Comparison of ENCODE assay signal across 11 cellular contexts in the genomic region with DNA sequence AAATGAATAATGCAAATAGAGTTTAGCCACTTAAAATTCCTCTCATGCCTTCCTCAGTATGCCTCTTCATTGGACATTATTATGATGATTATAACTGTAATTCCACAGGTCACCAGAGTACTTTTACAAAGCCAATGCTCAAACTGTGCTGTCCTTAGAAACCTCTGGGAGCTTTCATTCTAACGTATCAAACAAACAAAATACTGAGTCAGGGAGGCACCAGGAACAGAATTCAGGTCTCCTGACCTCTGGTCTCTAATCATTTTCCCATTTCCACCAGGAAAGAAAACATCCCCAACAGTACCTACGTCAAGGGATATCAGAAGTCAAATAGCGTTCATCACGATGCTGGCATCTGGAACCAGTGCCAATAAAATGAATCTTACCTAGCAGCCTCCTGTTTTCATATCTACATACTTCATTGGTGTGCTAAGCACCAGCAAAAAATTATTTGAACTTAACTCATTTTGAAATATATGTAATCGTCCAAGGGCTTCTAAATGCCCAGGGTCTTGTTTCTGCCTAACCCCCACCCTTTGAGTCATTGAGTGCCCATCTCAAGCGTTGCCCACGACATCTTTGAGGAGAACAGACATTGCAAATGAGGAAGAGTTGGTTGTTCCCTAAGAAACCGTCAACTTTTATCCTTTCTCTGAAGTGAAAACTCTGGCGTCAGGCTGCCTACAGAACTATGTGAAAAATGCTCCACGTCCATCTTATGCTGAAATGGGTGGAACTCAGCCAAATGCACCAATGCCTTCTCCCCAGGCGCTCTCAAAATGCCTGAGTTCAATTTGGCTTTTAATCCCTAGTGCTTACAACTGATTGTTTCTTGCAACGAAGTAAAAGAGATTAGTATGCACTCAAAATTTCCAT. TPM values are rescaled to one million over a fixed set of nuclear protein-coding genes. Genes with fewer than 3 reads are reported as not detected.
DNase-seq lines count a peak whose midpoint lies in the region; ATAC-seq and TF ChIP-seq lines count a peak whose summit lies in the region.
"Had no signal": no experiment of that assay in that cellular context is flagged by ENCODE, and none has a peak within 500 bp of the region (broad histone marks: within the 10 kb centered on the region; RNA-seq: fewer than 3 reads in every experiment).

No MANE protein-coding gene starts in this region.

- no peak overlapping the region for H3K4me3 Mint-ChIP-seq in activated CD8-positive, alpha-beta memory T cell treated with anti-CD3 and anti-CD28 coated beads, Interleukin-2, amount 10 ng/mL, durations not matched to agents 7 days and 5 days
- no peak overlapping the region for H3K4me3 Mint-ChIP-seq in glutamatergic neuron (ENCODE audit: unreplicated experiment)
- H3K4me3 Mint-ChIP-seq: activated CD4-positive, alpha-beta memory T cell treated with anti-CD3 and anti-CD28 coated beads, Interleukin-2, amount 10 ng/mL, durations not matched to agents 7 days and 5 days; central memory CD8-positive, alpha-beta T cell had no signal

- H3K27ac Mint-ChIP-seq in activated CD8-positive, alpha-beta memory T cell treated with anti-CD3 and anti-CD28 coated beads, Interleukin-2, amount 10 ng/mL, durations not matched to agents 7 days and 5 days: no peak overlapping the region
- H3K27ac Mint-ChIP-seq in glutamatergic neuron (ENCODE audit: unreplicated experiment): no peak overlapping the region
- H3K27ac Mint-ChIP-seq: activated CD4-positive, alpha-beta memory T cell treated with anti-CD3 and anti-CD28 coated beads, Interleukin-2, amount 10 ng/mL, durations not matched to agents 7 days and 5 days had no signal

- H3K27ac ChIP-seq in HUES64 (ENCODE audit: low read depth, low read length) (peak overlapping the region; percentile 50; the same call in 1 of the 2 replicates), coronary artery (peak overlapping the region; percentile 68 to 90), spleen (peak overlapping the region in 7 of 8 donors; percentile 3 to 63 (median 51))
- H3K27ac ChIP-seq: vagina had no signal

- H3K4me1 ChIP-seq in HUES64 (ENCODE audit: insufficient read depth, low read length) (peaks cover 36% of the 10 kb centered on the region), spleen (peaks cover 4 to 47% (median 11%) of the 10 kb centered on the region in 6 donors)

- WGBS in HUES64: 76% methylated on average over 12 of the region's 12 CpGs
- 81 to 83% (median 83%) methylated on average over 12 of the region's 12 CpGs for WGBS in spleen, 5 donors

- ATAC-seq in activated CD8-positive, alpha-beta memory T cell treated with anti-CD3 and anti-CD28 coated beads, Interleukin-2, amount 10 ng/mL, durations not matched to agents 7 days and 5 days: no peak

- H3K27me3 Mint-ChIP-seq in activated CD8-positive, alpha-beta memory T cell treated with anti-CD3 and anti-CD28 coated beads, Interleukin-2, amount 10 ng/mL, durations not matched to agents 7 days and 5 days: no peaks in the 10 kb centered on the region
- H3K27me3 Mint-ChIP-seq in glutamatergic neuron (ENCODE audit: unreplicated experiment): no peaks in the 10 kb centered on the region
- H3K27me3 Mint-ChIP-seq: activated CD4-positive, alpha-beta memory T cell treated with anti-CD3 and anti-CD28 coated beads, Interleukin-2, amount 10 ng/mL, durations not matched to agents 7 days and 5 days; central memory CD8-positive, alpha-beta T cell had no signal

- H3K9me3 ChIP-seq in HUES64 (ENCODE audit: insufficient read depth, low read depth, low read length) (no peaks in the 10 kb centered on the region), spleen (no peaks in the 10 kb centered on the region)
- H3K9me3 ChIP-seq: vagina had no signal

- no peak overlapping the region; the same call in 1 of the 2 replicates for H3K9ac ChIP-seq in HUES64 (ENCODE audit: low read depth, low read length)

- no peak for TF ChIP-seq POLR2A in spleen (IDR thresholded peaks at IDR 0.05)

- H3K36me3 ChIP-seq in HUES64 (ENCODE audit: insufficient read depth, low read length) (peaks cover 39% of the 10 kb centered on the region), spleen (peaks cover 0 to 99% (median 43%) of the 10 kb centered on the region in 6 donors)

- no peaks in the 10 kb centered on the region for H3K9me3 Mint-ChIP-seq in activated CD8-positive, alpha-beta memory T cell treated with anti-CD3 and anti-CD28 coated beads, Interleukin-2, amount 10 ng/mL, durations not matched to agents 7 days and 5 days (ENCODE audit: low read depth)
- H3K9me3 Mint-ChIP-seq in glutamatergic neuron (ENCODE audit: unreplicated experiment): no peaks in the 10 kb centered on the region
- H3K9me3 Mint-ChIP-seq: activated CD4-positive, alpha-beta memory T cell treated with anti-CD3 and anti-CD28 coated beads, Interleukin-2, amount 10 ng/mL, durations not matched to agents 7 days and 5 days; central memory CD8-positive, alpha-beta T cell had no signal

- H3K27me3 ChIP-seq in HUES64 (ENCODE audit: insufficient read depth, low read length) (no peaks in the 10 kb centered on the region), spleen (replicated peaks in 1 of 7) (no peaks in the 10 kb centered on the region)
- H3K27me3 ChIP-seq: vagina had no signal

- peaks cover 36% of the 10 kb centered on the region for H3K4me1 Mint-ChIP-seq in activated CD8-positive, alpha-beta memory T cell treated with anti-CD3 and anti-CD28 coated beads, Interleukin-2, amount 10 ng/mL, durations not matched to agents 7 days and 5 days
- peaks cover 15% of the 10 kb centered on the region for H3K4me1 Mint-ChIP-seq in glutamatergic neuron (ENCODE audit: low read depth, unreplicated experiment)

- H3K4me3 ChIP-seq in HUES64 (ENCODE audit: low read length) (no peak overlapping the region), coronary artery (peak overlapping the region; percentile 18), spleen (no peak overlapping the region)
- H3K4me3 ChIP-seq: vagina had no signal

- CTCF ChIA-PET in activated CD8-positive, alpha-beta memory T cell treated with anti-CD3 and anti-CD28 coated beads, Interleukin-2, amount 10 ng/mL, durations not matched to agents 7 days and 5 days (lab: Charles Lee): no interaction called here

- intact Hi-C loops in spleen (cut with DNase I; ENCODE audit: low total_unique reads): no loop called here

- no peak for TF ChIP-seq CTCF in coronary artery (IDR thresholded peaks at IDR 0.05)
- TF ChIP-seq CTCF in spleen (IDR thresholded peaks at IDR 0.05 in 8 of 11, conservative IDR thresholded peaks at IDR 0.05 in 3 of 11): no peak
- no peak for TF ChIP-seq CTCF in glutamatergic neuron (IDR thresholded peaks at IDR 0.05; ENCODE audit: partially characterized antibody, unreplicated experiment)

- DNase-seq in coronary artery (ENCODE audit: low spot score) (no peak), left kidney (ENCODE audit: low read depth, low spot score) (peak; percentile 45), spleen (no peak), middle frontal gyrus (ENCODE audit: extremely low spot score, low spot score) (no peak), glutamatergic neuron (no peak), NCI-H2171 (lab: John Stamatoyannopoulos, UW) (no peak)
- no peak for DNase-seq in activated CD8-positive, alpha-beta memory T cell treated with anti-CD3 and anti-CD28 coated beads, Interleukin-2, amount 10 ng/mL, durations not matched to agents 7 days and 5 days
- DNase-seq: activated CD4-positive, alpha-beta memory T cell treated with anti-CD3 and anti-CD28 coated beads, Interleukin-2, amount 10 ng/mL, durations not matched to agents 7 days and 5 days had no signal

- peaks cover 85% of the 10 kb centered on the region for H3K36me3 Mint-ChIP-seq in activated CD8-positive, alpha-beta memory T cell treated with anti-CD3 and anti-CD28 coated beads, Interleukin-2, amount 10 ng/mL, durations not matched to agents 7 days and 5 days
- H3K36me3 Mint-ChIP-seq in glutamatergic neuron (ENCODE audit: unreplicated experiment): peaks cover 3% of the 10 kb centered on the region

RNA-seq across cellular contexts. Expression of a gene that starts 37.8 kb away (rescaled TPM):
- 6.4 TPM for polyA plus RNA-seq in HUES64 (2013, experiment 1 of 2)
- 9.9 TPM for polyA plus RNA-seq in HUES64 (2013, experiment 2 of 2)
- total RNA-seq in spleen: 100 to 1,000 TPM in 6 of 7 donors, 10 to 100 TPM in 1; 94.1 to 208 (median 124) TPM
- polyA plus RNA-seq in spleen: 10 to 100 TPM; 16.1 to 21.3 (median 18.2) TPM
- 100 to 1,000 TPM in 1 of 2 experiments, 10 to 100 TPM in 1; 84.5 to 114 TPM for total RNA-seq in activated CD8-positive, alpha-beta memory T cell treated with anti-CD3 and anti-CD28 coated beads, Interleukin-2, amount 10 ng/mL, durations not matched to agents 7 days and 5 days
- 0.71 TPM for total RNA-seq in glutamatergic neuron (ENCODE audit: unreplicated experiment)

Comparison
In these comparisons a context has a peak if more than half of its experiments do, and no peak if none do; other contexts are left out.
1. RNA of a gene that starts 37.8 kb away (total RNA-seq): 94.1 to 208 TPM in spleen and 84.5 to 114 TPM in activated CD8-positive, alpha-beta memory T cell treated with anti-CD3 and anti-CD28 coated beads, Interleukin-2, amount 10 ng/mL, durations not matched to agents 7 days and 5 days; 0.71 TPM in glutamatergic neuron (single experiment); every median in the first group is over 10 times any median in the second.
2. Peak in every context shown above with its lines, with median percentiles within 50 percentile points of each other: H3K27ac ChIP-seq.